In genomic region chr5:37208883-37209808, GRCh38 we compare ENCODE assay signal across 9 cellular contexts. TPM values are rescaled to one million over a fixed set of nuclear protein-coding genes. Genes with fewer than 3 reads are reported as not detected.
A peak's percentile ranks its signal among the peaks of the same experiment; 100 is the strongest.
DNase-seq lines count a peak whose midpoint lies in the region; ATAC-seq and TF ChIP-seq lines count a peak whose summit lies in the region.
"Had no signal": no experiment of that assay in that cellular context is flagged by ENCODE, and none has a peak within 500 bp of the region (broad histone marks: within the 10 kb centered on the region; RNA-seq: fewer than 3 reads in every experiment).

No MANE protein-coding gene starts in this region.

- peak overlapping the region; percentile 74 for H3K4me3 Mint-ChIP-seq in natural killer cell treated with Interleukin-12 subunit alpha and Interleukin-12 subunit beta and Interleukin-15 and Interleukin-18, amount 100 ng/mL, for 72 hours

- peak overlapping the region; percentile 40 for H3K4me3 ChIP-seq in coronary artery

- peak; percentile 79 for DNase-seq in EH (ENCODE audit: low read depth)
- peak; percentile 68 for DNase-seq in LHCN-M2 (ENCODE audit: low read depth)
- no peak for DNase-seq in coronary artery (ENCODE audit: low spot score)
- DNase-seq in natural killer cell treated with Interleukin-12 subunit alpha and Interleukin-12 subunit beta and Interleukin-15 and Interleukin-18, amount 100 ng/mL, for 72 hours (ENCODE audit: low spot score), result no peak
- DNase-seq in NCI-H2107 (lab: John Stamatoyannopoulos, UW), result no peak
- DNase-seq in NCI-H1048 (lab: John Stamatoyannopoulos, UW), result no peak
- no peak for DNase-seq in stimulated activated naive CD4-positive, alpha-beta T cell treated with Interleukin-2 at 50 U/mL for 16 hours (lab: John Stamatoyannopoulos, UW)
- DNase-seq: cortex of kidney had no signal

- peak; percentile 66 to 72 for ATAC-seq in natural killer cell treated with Interleukin-12 subunit alpha and Interleukin-12 subunit beta and Interleukin-15 and Interleukin-18, amount 100 ng/mL, for 72 hours
- no peak for ATAC-seq in GM21529 (IDR thresholded peaks at IDR 0.05; ENCODE audit: unreplicated experiment)

- H3K27me3 Mint-ChIP-seq in natural killer cell treated with Interleukin-12 subunit alpha and Interleukin-12 subunit beta and Interleukin-15 and Interleukin-18, amount 100 ng/mL, for 72 hours, result no peaks in the 10 kb centered on the region

- H3K36me3 Mint-ChIP-seq in natural killer cell treated with Interleukin-12 subunit alpha and Interleukin-12 subunit beta and Interleukin-15 and Interleukin-18, amount 100 ng/mL, for 72 hours, result peaks cover 20% of the 10 kb centered on the region

- TF ChIP-seq CTCF in coronary artery (IDR thresholded peaks at IDR 0.05), result no peak

- peaks cover 2 to 7% of the 10 kb centered on the region in 2 donors for H3K4me1 Mint-ChIP-seq in natural killer cell treated with Interleukin-12 subunit alpha and Interleukin-12 subunit beta and Interleukin-15 and Interleukin-18, amount 100 ng/mL, for 72 hours (ENCODE audit: low read depth in 2 of 2)

- H3K27ac ChIP-seq in coronary artery, result no peak overlapping the region

- no peaks in the 10 kb centered on the region for H3K9me3 Mint-ChIP-seq in natural killer cell treated with Interleukin-12 subunit alpha and Interleukin-12 subunit beta and Interleukin-15 and Interleukin-18, amount 100 ng/mL, for 72 hours

- H3K27ac Mint-ChIP-seq in natural killer cell treated with Interleukin-12 subunit alpha and Interleukin-12 subunit beta and Interleukin-15 and Interleukin-18, amount 100 ng/mL, for 72 hours, result no peak overlapping the region

RNA-seq across cellular contexts. Expression of gene CPLANE1, which starts 40.0 kb away (rescaled TPM):
- 19.1 and 36.4 TPM in 2 replicates for total RNA-seq in LHCN-M2 (2014; rRNA removed)
- 6.6 TPM for polyA plus RNA-seq in LHCN-M2 (2012)
- total RNA-seq in natural killer cell treated with Interleukin-12 subunit alpha and Interleukin-12 subunit beta and Interleukin-15 and Interleukin-18, amount 100 ng/mL, for 72 hours, result 10 to 100 TPM in 1 of 2 donors, 1 to 10 TPM in 1; 9.4 to 12.1 TPM

Comparison
In these comparisons a context has a peak if more than half of its experiments do, and no peak if none do; other contexts are left out.
1. DNase-seq: peak in EH (single experiment) and LHCN-M2 (single experiment); none in coronary artery (single experiment), natural killer cell treated with Interleukin-12 subunit alpha and Interleukin-12 subunit beta and Interleukin-15 and Interleukin-18, amount 100 ng/mL, for 72 hours (single experiment), NCI-H2107 (single experiment), NCI-H1048 (single experiment) and stimulated activated naive CD4-positive, alpha-beta T cell treated with Interleukin-2 at 50 U/mL for 16 hours (single experiment).